8 cellular contexts compared by ENCODE assay signal in genomic region chr2:38376346-38376682, GRCh38. TPM values are rescaled to one million over a fixed set of nuclear protein-coding genes. Genes with fewer than 3 reads are reported as not detected.
DNase-seq lines count a peak whose midpoint lies in the region; ATAC-seq and TF ChIP-seq lines count a peak whose summit lies in the region.

No MANE protein-coding gene starts in this region.

- DNase-seq in AG04449 (ENCODE audit: low read depth, low spot score) (no peak), NCI-H2107 treated with DMSO at 0.1 percent for 48 hours (lab: John Stamatoyannopoulos, UW; ENCODE audit: unreplicated experiment) (peak; percentile 66), mesenteric fat pad (ENCODE audit: low spot score) (peak; percentile 91)
- peak; percentile 33 for DNase-seq in activated CD4-positive, alpha-beta T cell treated with anti-CD3 and anti-CD28 coated beads, Interleukin-2, amount 50 U/mL, for 1 hour
- peak; percentile 8 to 29 (median 27) for DNase-seq in effector memory CD4-positive, alpha-beta T cell
- peak; percentile 11 for DNase-seq in stimulated activated CD8-positive, alpha-beta memory T cell treated with anti-CD3 and anti-CD28 coated beads, Interleukin-7, amount 100 ng/mL, for 24 hours (ENCODE audit: low read depth)

- no peak for TF ChIP-seq CTCF in AG04449 (IDR thresholded peaks at IDR 0.05; ENCODE audit: insufficient read depth, low read length, missing control alignments)

- no peaks in the 10 kb centered on the region for H3K36me3 ChIP-seq in effector memory CD4-positive, alpha-beta T cell (ENCODE audit: control insufficient read depth, insufficient read depth, low read length)

- H3K4me1 ChIP-seq in effector memory CD4-positive, alpha-beta T cell (ENCODE audit: control insufficient read depth, insufficient read depth, low read length, poor library complexity, severe bottlenecking): peaks cover 25% of the 10 kb centered on the region

- no peaks in the 10 kb centered on the region for H3K27me3 ChIP-seq in effector memory CD4-positive, alpha-beta T cell (replicated peaks; ENCODE audit: control insufficient read depth, insufficient read depth, low read length, poor library complexity, severe bottlenecking)

- no peaks in the 10 kb centered on the region for H3K9me3 ChIP-seq in effector memory CD4-positive, alpha-beta T cell (ENCODE audit: control insufficient read depth, low read length)

- ATAC-seq in GM18502 (IDR thresholded peaks at IDR 0.05; ENCODE audit: poor library complexity, unreplicated experiment): peak; percentile 40
- peak; percentile 28 for ATAC-seq in HG02981 (IDR thresholded peaks at IDR 0.05; ENCODE audit: unreplicated experiment)

- peak overlapping the region; percentile 86 for H3K4me3 ChIP-seq in AG04449 (ENCODE audit: low read depth, low read length)
- peak overlapping the region; percentile 79 for H3K4me3 ChIP-seq in effector memory CD4-positive, alpha-beta T cell (ENCODE audit: insufficient read depth, low read depth, low read length, poor library complexity, severe bottlenecking)

- peak overlapping the region; percentile 83 for H3K27ac ChIP-seq in effector memory CD4-positive, alpha-beta T cell (ENCODE audit: insufficient read depth, low read length, poor library complexity, severe bottlenecking)

- CTCF ChIA-PET in AG04449 (lab: Yijun Ruan, JAX): interaction anchor here (0.7 to 3.4 kb wide), 21 partner anchors 10 to 459 kb away, joined by 3 to 35 read pairs (median 4); no protein-coding TSS in a partner anchor

- POLR2A ChIA-PET in AG04449 (lab: Yijun Ruan, JAX): interaction anchor here (0.6 to 2.9 kb wide), 2 partner anchors 28 to 375 kb away, joined by 3 to 19 read pairs; partner anchors contain the start of gene SRSF7

RNA-seq across cellular contexts. Expression of gene ATL2, which starts 0.8 kb away (rescaled TPM):
- 46.3 TPM for total RNA-seq in mesenteric fat pad
